33 cellular contexts compared by ENCODE assay signal in genomic region chr20:3354247-3354646, GRCh38.
"Had no signal": no experiment of that assay in that cellular context is flagged by ENCODE, and none has a peak within 500 bp of the region (broad histone marks: within the 10 kb centered on the region; RNA-seq: fewer than 3 reads in every experiment).

No MANE protein-coding gene starts in this region.

- H3K36me3 Mint-ChIP-seq: activated naive CD4-positive, alpha-beta T cell treated with anti-CD3 and anti-CD28 coated beads, Interleukin-2, amount 50 U/mL, for 24 hours; activated naive CD8-positive, alpha-beta T cell treated with anti-CD3 and anti-CD28 coated beads, Interleukin-2, amount 10 ng/mL, durations not matched to agents 7 days and 5 days had no signal

- H3K4me3 Mint-ChIP-seq: activated CD4-positive, alpha-beta T cell treated with anti-CD3 and anti-CD28 coated beads, Interleukin-2, amount 10 ng/mL, durations not matched to agents 24 days and 14 days; activated CD8-positive, alpha-beta T cell treated with anti-CD3 and anti-CD28 coated beads for 36 hours; activated naive CD4-positive, alpha-beta T cell treated with anti-CD3 and anti-CD28 coated beads, Interleukin-2, amount 50 U/mL, for 24 hours; activated naive CD8-positive, alpha-beta T cell treated with anti-CD3 and anti-CD28 coated beads, Interleukin-2, amount 10 ng/mL, durations not matched to agents 7 days and 5 days; activated T-cell treated with anti-CD3 and anti-CD28 coated beads, Interleukin-2, amount 50 U/mL, for 72 hours; IgD-negative memory B cell had no signal

- H3K9me3 ChIP-seq: body of pancreas, breast epithelium, MG63, Peyer's patch had no signal

- H3K9me3 Mint-ChIP-seq: activated CD4-positive, alpha-beta T cell treated with anti-CD3 and anti-CD28 coated beads, Interleukin-2, amount 10 ng/mL, durations not matched to agents 24 days and 14 days; activated CD8-positive, alpha-beta T cell treated with anti-CD3 and anti-CD28 coated beads for 36 hours; activated naive CD4-positive, alpha-beta T cell treated with anti-CD3 and anti-CD28 coated beads, Interleukin-2, amount 50 U/mL, for 24 hours; activated naive CD8-positive, alpha-beta T cell treated with anti-CD3 and anti-CD28 coated beads, Interleukin-2, amount 10 ng/mL, durations not matched to agents 7 days and 5 days; activated T-cell treated with anti-CD3 and anti-CD28 coated beads, Interleukin-2, amount 50 U/mL, for 72 hours; activated T-helper 2 cell treated with anti-CD3 and anti-CD28 coated beads, Interferon-gamma antibody, Interleukin-2, Interleukin-4, amounts not matched to agents 10 μg/mL and 5 μg/mL and 100 μg/mL, durations not matched to agents 14 hours and 24 hours and 36 hours; IgD-negative memory B cell had no signal

- H3K27me3 ChIP-seq: body of pancreas, breast epithelium, MG63, Peyer's patch had no signal

- H3K4me1 Mint-ChIP-seq: activated CD4-positive, alpha-beta T cell treated with anti-CD3 and anti-CD28 coated beads, Interleukin-2, amount 10 ng/mL, durations not matched to agents 24 days and 14 days; activated naive CD4-positive, alpha-beta T cell treated with anti-CD3 and anti-CD28 coated beads, Interleukin-2, amount 50 U/mL, for 24 hours; activated naive CD8-positive, alpha-beta T cell treated with anti-CD3 and anti-CD28 coated beads, Interleukin-2, amount 10 ng/mL, durations not matched to agents 7 days and 5 days; IgD-negative memory B cell had no signal

- DNase-seq: activated CD4-positive, alpha-beta T cell treated with anti-CD3 and anti-CD28 coated beads, Interleukin-2, amount 10 ng/mL, durations not matched to agents 24 days and 14 days; activated CD4-positive, alpha-beta T cell treated with anti-CD3 and anti-CD28 coated beads, Interleukin-2, amount 50 U/mL, for 4 hours; activated CD8-positive, alpha-beta T cell treated with anti-CD3 and anti-CD28 coated beads for 36 hours; activated gamma-delta T cell; activated naive CD4-positive, alpha-beta T cell treated with Interleukin-2 at 50 U/mL for 16 hours; activated naive CD8-positive, alpha-beta T cell treated with anti-CD3 and anti-CD28 coated beads, Interleukin-2, amount 10 ng/mL, durations not matched to agents 7 days and 5 days; activated T-cell treated with anti-CD3 and anti-CD28 coated beads, Interleukin-2, amount 50 U/mL, for 1 hour; activated T-cell treated with anti-CD3 and anti-CD28 coated beads, Interleukin-2, amount 50 U/mL, for 72 hours; amygdala; body of pancreas; Kasumi-1; KBM-7; MG63; NCI-H1048; NCI-H1436 treated with DMSO at 0.1 percent for 48 hours; NCI-H1694 treated with DMSO at 0.1 percent for 48 hours; NCI-H2029; NCI-H2171; NCI-H510A; NCI-H526; NCI-H748 treated with DMSO at 0.1 percent for 48 hours; NK-92 treated with Interleukin-12 subunit alpha and Interleukin-12 subunit beta, amount 100 ng/mL, for 24 hours; PC-3; Peyer's patch; RPMI8226; SW 1271; T-helper 1 cell; T-helper 2 cell; T-helper 9 cell had no signal

- H3K27me3 Mint-ChIP-seq: activated CD8-positive, alpha-beta T cell treated with anti-CD3 and anti-CD28 coated beads for 36 hours; activated naive CD4-positive, alpha-beta T cell treated with anti-CD3 and anti-CD28 coated beads, Interleukin-2, amount 50 U/mL, for 24 hours; activated naive CD8-positive, alpha-beta T cell treated with anti-CD3 and anti-CD28 coated beads, Interleukin-2, amount 10 ng/mL, durations not matched to agents 7 days and 5 days; IgD-negative memory B cell had no signal

- H3K27ac ChIP-seq: body of pancreas, breast epithelium, Peyer's patch had no signal

- ATAC-seq: activated CD8-positive, alpha-beta T cell treated with anti-CD3 and anti-CD28 coated beads for 36 hours; activated T-cell treated with anti-CD3 and anti-CD28 coated beads, Interleukin-2, amount 50 U/mL, for 72 hours; body of pancreas; PC-3 had no signal

- H3K36me3 ChIP-seq: breast epithelium, MG63 had no signal

- H3K4me1 ChIP-seq: breast epithelium, Peyer's patch had no signal

- H3K4me3 ChIP-seq: body of pancreas, breast epithelium, MG63, Peyer's patch had no signal

- H3K27ac Mint-ChIP-seq: activated CD4-positive, alpha-beta T cell treated with anti-CD3 and anti-CD28 coated beads, Interleukin-2, amount 10 ng/mL, durations not matched to agents 24 days and 14 days; activated CD8-positive, alpha-beta T cell treated with anti-CD3 and anti-CD28 coated beads for 36 hours; activated naive CD4-positive, alpha-beta T cell treated with anti-CD3 and anti-CD28 coated beads, Interleukin-2, amount 50 U/mL, for 24 hours; activated naive CD8-positive, alpha-beta T cell treated with anti-CD3 and anti-CD28 coated beads, Interleukin-2, amount 10 ng/mL, durations not matched to agents 7 days and 5 days; activated T-cell treated with anti-CD3 and anti-CD28 coated beads, Interleukin-2, amount 50 U/mL, for 72 hours; activated T-helper 2 cell treated with anti-CD3 and anti-CD28 coated beads, Interferon-gamma antibody, Interleukin-2, Interleukin-4, amounts not matched to agents 10 μg/mL and 5 μg/mL and 100 μg/mL, durations not matched to agents 14 hours and 24 hours and 36 hours; IgD-negative memory B cell had no signal
